26 cellular contexts compared by ENCODE assay signal in the genomic region with DNA sequence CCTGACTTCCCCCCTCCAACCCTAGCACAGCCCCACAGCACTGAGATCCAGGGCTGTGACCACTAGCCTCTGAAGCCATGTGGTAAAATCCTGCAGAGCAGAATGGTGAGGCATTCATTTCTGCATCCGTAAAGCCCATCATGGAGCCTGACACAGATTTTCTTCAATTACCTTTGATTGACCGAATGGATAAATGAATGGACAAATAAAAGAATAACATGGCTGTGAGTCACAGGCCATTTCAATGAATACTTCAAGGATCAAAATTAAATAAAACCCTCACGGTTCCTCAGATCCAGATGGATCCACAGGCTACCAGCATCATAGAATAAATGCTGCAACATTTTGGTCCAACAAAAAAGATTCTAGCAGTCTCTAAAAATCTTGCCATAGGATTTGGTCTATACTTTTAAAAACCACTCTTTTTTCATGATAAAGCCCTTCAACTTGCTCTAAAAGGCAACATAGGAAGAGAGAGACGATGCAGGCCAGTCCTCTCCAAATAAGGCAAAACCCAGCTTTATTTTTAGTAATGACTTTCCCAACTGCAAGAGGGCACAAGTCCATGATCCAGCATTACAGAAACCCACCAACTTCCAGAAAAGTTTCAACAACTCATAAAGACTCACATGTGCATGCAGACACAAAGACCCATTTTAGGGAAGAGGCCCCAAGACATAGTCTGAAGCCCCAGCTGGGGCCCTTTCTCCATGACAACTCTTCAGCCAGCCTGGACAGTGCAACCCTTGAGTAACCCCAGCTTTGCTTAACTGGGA. TPM values are rescaled to one million over a fixed set of nuclear protein-coding genes. Genes with fewer than 3 reads are reported as not detected.
DNase-seq lines count a peak whose midpoint lies in the region; TF ChIP-seq lines count a peak whose summit lies in the region.
"Had no signal": no experiment of that assay in that cellular context is flagged by ENCODE, and none has a peak within 500 bp of the region (broad histone marks: within the 10 kb centered on the region; RNA-seq: fewer than 3 reads in every experiment).

No MANE protein-coding gene starts in this region.

- H3K27ac Mint-ChIP-seq in chondrocyte (ENCODE audit: unreplicated experiment): no peak overlapping the region
- H3K27ac Mint-ChIP-seq: CD14-positive monocyte, IgD-negative memory B cell had no signal

- H3K27me3 ChIP-seq in prostate gland (replicated peaks; ENCODE audit: insufficient read depth): no peaks in the 10 kb centered on the region
- H3K27me3 ChIP-seq: BE2C had no signal

- no peak overlapping the region for H3K4me3 Mint-ChIP-seq in chondrocyte (ENCODE audit: unreplicated experiment)
- H3K4me3 Mint-ChIP-seq: CD14-positive monocyte; CD8-positive, alpha-beta memory T cell; IgD-negative memory B cell had no signal

- peak; percentile 57 for DNase-seq in AG10803 (ENCODE audit: low read depth)
- DNase-seq in RPMI7951 (ENCODE audit: low read depth): peak; percentile 66
- DNase-seq in chondrocyte (ENCODE audit: low spot score): peak; percentile 12
- DNase-seq in prostate gland (ENCODE audit: low spot score): no peak
- no peak for DNase-seq in stimulated activated CD4-positive, alpha-beta T cell treated with anti-CD3 and anti-CD28 coated beads, Interleukin-12 subunit alpha, Interleukin-12 subunit beta, amount 100 ng/mL, for 4 hours
- no peak for DNase-seq in inferior parietal cortex (ENCODE audit: extremely low spot score)
- no peak for DNase-seq in DMS53 treated with DMSO at 0.1 percent for 48 hours (lab: John Stamatoyannopoulos, UW; ENCODE audit: unreplicated experiment)
- DNase-seq: BE2C; Calu3; CD8-positive, alpha-beta memory T cell; DMS153; H7; NCI-H1092 treated with DMSO at 0.1 percent for 48 hours; NCI-H1436; NCI-H187; NCI-H2081 treated with DMSO at 0.1 percent for 48 hours; NCI-H2171; NCI-H226; NCI-H510A; NCI-H69; SHP77 treated with DMSO at 0.1 percent for 48 hours had no signal

- no peaks in the 10 kb centered on the region for H3K4me1 ChIP-seq in prostate gland (replicated peaks)
- H3K4me1 ChIP-seq: BE2C had no signal

- TF ChIP-seq POLR2A in prostate gland (IDR thresholded peaks at IDR 0.05): no peak

- TF ChIP-seq CTCF in AG10803 (conservative IDR thresholded peaks at IDR 0.05; ENCODE audit: low read length) (no peak), chondrocyte (IDR thresholded peaks at IDR 0.05) (no peak), prostate gland (IDR thresholded peaks at IDR 0.05) (no peak)

- H3K36me3 ChIP-seq in prostate gland: no peaks in the 10 kb centered on the region
- H3K36me3 ChIP-seq: BE2C had no signal

- H3K9me3 ChIP-seq in prostate gland: no peaks in the 10 kb centered on the region
- H3K9me3 ChIP-seq: BE2C had no signal

- 88% methylated on average over 4 of the region's 4 CpGs for WGBS in prostate gland

- H3K4me1 Mint-ChIP-seq in chondrocyte (ENCODE audit: low read depth): peaks cover 10% of the 10 kb centered on the region
- H3K4me1 Mint-ChIP-seq: CD14-positive monocyte; CD8-positive, alpha-beta memory T cell; IgD-negative memory B cell had no signal

- H3K4me3 ChIP-seq in AG10803 (ENCODE audit: low read length): no peak overlapping the region
- no peak overlapping the region for H3K4me3 ChIP-seq in prostate gland
- H3K4me3 ChIP-seq: GM23248, SK-N-MC had no signal

- intact Hi-C loops in prostate gland (cut with DNase I): no loop called here

- H3K27me3 Mint-ChIP-seq in chondrocyte (ENCODE audit: low read depth): no peaks in the 10 kb centered on the region

- no peaks in the 10 kb centered on the region for H3K9me3 Mint-ChIP-seq in chondrocyte (ENCODE audit: low read depth)
- H3K9me3 Mint-ChIP-seq: CD14-positive monocyte; CD8-positive, alpha-beta memory T cell had no signal

- H3K36me3 Mint-ChIP-seq in chondrocyte (ENCODE audit: low read depth): no peaks in the 10 kb centered on the region
- H3K36me3 Mint-ChIP-seq: CD14-positive monocyte; CD8-positive, alpha-beta memory T cell; IgD-negative memory B cell had no signal

- peak overlapping the region; percentile 41 to 47 for H3K27ac ChIP-seq in prostate gland
- H3K27ac ChIP-seq: 22Rv1, GM23248, SK-N-MC had no signal

RNA-seq across cellular contexts. Expression of a gene that starts 52.4 kb away (rescaled TPM):
- 188 and 190 TPM in 2 replicates for total RNA-seq in RPMI7951 (2014; rRNA removed; shearing (Covaris generic))
- total RNA-seq in chondrocyte (29.5 to 31.2 TPM (median 31.1 TPM) in 3 replicates), prostate gland (10 to 100 TPM; 34.1 to 37.8 TPM)

Comparison
In these comparisons a context has a peak if more than half of its experiments do, and no peak if none do; other contexts are left out.
1. DNase-seq: peak in AG10803 (single experiment), RPMI7951 (single experiment) and chondrocyte (single experiment); none in prostate gland (single experiment), stimulated activated CD4-positive, alpha-beta T cell treated with anti-CD3 and anti-CD28 coated beads, Interleukin-12 subunit alpha, Interleukin-12 subunit beta, amount 100 ng/mL, for 4 hours (single experiment), inferior parietal cortex (single experiment) and DMS53 treated with DMSO at 0.1 percent for 48 hours (single experiment).